In the genomic region with DNA sequence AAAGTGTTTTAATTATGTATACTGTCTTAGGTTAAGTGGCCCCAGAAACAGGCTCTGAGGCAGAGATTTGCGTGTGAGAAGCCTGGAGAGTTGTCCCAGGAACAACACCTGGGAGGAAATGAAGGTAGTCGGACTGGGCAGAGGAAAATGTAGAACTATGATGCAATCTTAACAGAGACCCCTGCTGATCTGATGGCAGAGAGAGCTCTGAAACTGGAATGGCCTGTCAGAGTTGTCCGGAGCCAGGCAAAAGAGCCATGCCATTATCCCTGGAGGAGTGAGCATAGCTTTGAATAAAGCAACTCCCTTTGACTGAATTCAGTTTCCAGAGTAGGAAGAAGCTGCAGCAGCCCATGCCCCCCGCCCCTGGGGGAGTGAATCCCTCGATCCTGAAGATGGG, we compare ENCODE assay signal across 24 cellular contexts.
"Had no signal": no experiment of that assay in that cellular context is flagged by ENCODE, and none has a peak within 500 bp of the region (broad histone marks: within the 10 kb centered on the region; RNA-seq: fewer than 3 reads in every experiment).

No MANE protein-coding gene starts in this region.

- H3K9me3 Mint-ChIP-seq: memory B cell; mesothelial cell of epicardium; naive B cell; stimulated activated naive B cell treated with anti-CD40 and anti-IgM and Interleukin-4, amounts not matched to agents 10 μg/mL and 1 μg/mL and 100 μg/mL, for 72 hours; stimulated activated naive CD8-positive, alpha-beta T cell treated with anti-CD3 and anti-CD28 coated beads, Interleukin-15, Interleukin-2, amounts not matched to agents 100 ng/mL and 50 ng/mL, for 24 hours had no signal

- DNase-seq: dorsolateral prefrontal cortex; effector CD4-positive, alpha-beta T cell; hypothalamus; kidney; mucosa of descending colon; naive B cell; occipital lobe; ovary; psoas muscle; right cardiac atrium; sigmoid colon; stimulated activated CD4-positive, alpha-beta T cell treated with anti-CD3 and anti-CD28 coated beads, Interleukin-2, amount 100 ng/mL, for 24 hours; stimulated activated CD4-positive, alpha-beta T cell treated with anti-CD3 and anti-CD28 coated beads, Interleukin-4, amount 100 ng/mL, for 24 hours; stimulated activated naive B cell treated with anti-CD40 and anti-IgM and Interleukin-4, amounts not matched to agents 10 μg/mL and 1 μg/mL and 100 μg/mL, for 72 hours; upper lobe of left lung had no signal

- ATAC-seq: left lobe of liver; mucosa of descending colon; natural killer cell treated with Interleukin-12 subunit alpha and Interleukin-12 subunit beta and Interleukin-15 and Interleukin-18, amount 100 ng/mL, for 72 hours; psoas muscle; right cardiac atrium; stimulated activated naive B cell treated with anti-CD40 and anti-IgM and Interleukin-4, amounts not matched to agents 10 μg/mL and 1 μg/mL and 100 μg/mL, for 72 hours had no signal

- H3K27ac Mint-ChIP-seq: memory B cell; mesothelial cell of epicardium; naive B cell; natural killer cell treated with Interleukin-12 subunit alpha and Interleukin-12 subunit beta and Interleukin-15 and Interleukin-18, amount 100 ng/mL, for 72 hours; stimulated activated naive B cell treated with anti-CD40 and anti-IgM and Interleukin-4, amounts not matched to agents 10 μg/mL and 1 μg/mL and 100 μg/mL, for 72 hours; stimulated activated naive CD8-positive, alpha-beta T cell treated with anti-CD3 and anti-CD28 coated beads, Interleukin-15, Interleukin-2, amounts not matched to agents 100 ng/mL and 50 ng/mL, for 24 hours had no signal

- H3K4me3 Mint-ChIP-seq: memory B cell; mesothelial cell of epicardium; naive B cell; natural killer cell treated with Interleukin-12 subunit alpha and Interleukin-12 subunit beta and Interleukin-15 and Interleukin-18, amount 100 ng/mL, for 72 hours; stimulated activated naive B cell treated with anti-CD40 and anti-IgM and Interleukin-4, amounts not matched to agents 10 μg/mL and 1 μg/mL and 100 μg/mL, for 72 hours; stimulated activated naive CD8-positive, alpha-beta T cell treated with anti-CD3 and anti-CD28 coated beads, Interleukin-15, Interleukin-2, amounts not matched to agents 100 ng/mL and 50 ng/mL, for 24 hours had no signal

- H3K4me1 ChIP-seq: psoas muscle, tibial nerve, upper lobe of left lung had no signal

- H3K27me3 Mint-ChIP-seq: naive B cell; natural killer cell treated with Interleukin-12 subunit alpha and Interleukin-12 subunit beta and Interleukin-15 and Interleukin-18, amount 100 ng/mL, for 72 hours; stimulated activated naive B cell treated with anti-CD40 and anti-IgM and Interleukin-4, amounts not matched to agents 10 μg/mL and 1 μg/mL and 100 μg/mL, for 72 hours; stimulated activated naive CD8-positive, alpha-beta T cell treated with anti-CD3 and anti-CD28 coated beads, Interleukin-15, Interleukin-2, amounts not matched to agents 100 ng/mL and 50 ng/mL, for 24 hours had no signal

- H3K4me3 ChIP-seq: dorsolateral prefrontal cortex, lung, mucosa of descending colon, ovary, psoas muscle, sigmoid colon, thoracic aorta, tibial nerve, upper lobe of left lung had no signal

- FAIRE-seq: frontal cortex, kidney had no signal

- H3K36me3 ChIP-seq: ovary, sigmoid colon, thoracic aorta, tibial nerve, upper lobe of left lung had no signal

- H3K36me3 Mint-ChIP-seq: memory B cell; mesothelial cell of epicardium; naive B cell; natural killer cell treated with Interleukin-12 subunit alpha and Interleukin-12 subunit beta and Interleukin-15 and Interleukin-18, amount 100 ng/mL, for 72 hours; stimulated activated naive B cell treated with anti-CD40 and anti-IgM and Interleukin-4, amounts not matched to agents 10 μg/mL and 1 μg/mL and 100 μg/mL, for 72 hours had no signal

- H3K9me3 ChIP-seq: mucosa of descending colon, ovary, psoas muscle, sigmoid colon, thoracic aorta, tibial nerve, upper lobe of left lung had no signal

- H3K27ac ChIP-seq: dorsolateral prefrontal cortex, ovary, psoas muscle, sigmoid colon, thoracic aorta, tibial nerve, upper lobe of left lung had no signal

- H3K27me3 ChIP-seq: dorsolateral prefrontal cortex, ovary, sigmoid colon, tibial nerve, upper lobe of left lung had no signal

- H3K4me1 Mint-ChIP-seq: memory B cell; mesothelial cell of epicardium; naive B cell; stimulated activated naive B cell treated with anti-CD40 and anti-IgM and Interleukin-4, amounts not matched to agents 10 μg/mL and 1 μg/mL and 100 μg/mL, for 72 hours had no signal
